ENCODE assay signal across 8 cellular contexts in the genomic region with DNA sequence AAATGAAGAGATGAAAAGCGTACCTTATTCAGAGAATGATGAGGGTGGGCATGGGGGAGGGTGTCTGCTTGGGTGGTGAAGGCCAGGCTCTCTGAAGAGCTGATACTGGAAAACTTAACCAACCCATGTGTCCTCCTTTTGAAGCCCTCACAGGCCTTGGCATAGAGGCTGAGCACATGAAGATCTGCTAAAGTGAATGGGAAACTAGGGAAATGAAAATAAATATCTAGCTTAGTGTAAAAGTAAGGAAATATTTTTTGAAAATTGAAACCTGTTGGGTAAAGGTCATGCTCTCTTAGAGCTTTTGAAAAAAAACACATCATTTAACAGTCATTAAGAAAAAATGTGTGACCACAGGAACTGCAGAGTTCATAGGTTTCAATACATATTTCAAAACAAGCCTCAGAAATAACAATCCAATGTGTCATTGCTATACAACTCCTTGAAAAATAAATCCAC. TPM values are rescaled to one million over a fixed set of nuclear protein-coding genes. Genes with fewer than 3 reads are reported as not detected.
DNase-seq lines count a peak whose midpoint lies in the region; ATAC-seq, FAIRE-seq and TF ChIP-seq lines count a peak whose summit lies in the region.

No MANE protein-coding gene starts in this region.

- H3K27me3 ChIP-seq in gastrocnemius medialis: no peaks in the 10 kb centered on the region

- no peaks in the 10 kb centered on the region for H3K36me3 ChIP-seq in gastrocnemius medialis

- no peak for DNase-seq in GM19239 (ENCODE audit: insufficient read length, low spot score)
- peak; percentile 97 for DNase-seq in amniotic epithelial cell (ENCODE audit: low read depth)
- DNase-seq in gastrocnemius medialis: peak in 1 of 2 donors; percentile 21
- DNase-seq in HuH-7 (ENCODE audit: low spot score): no peak
- no peak for DNase-seq in KBM-7
- DNase-seq in NCI-H2107 treated with DMSO at 0.1 percent for 48 hours (lab: John Stamatoyannopoulos, UW; ENCODE audit: unreplicated experiment): no peak
- DNase-seq in HuH-7.5 (ENCODE audit: low spot score): no peak

- in situ Hi-C loops in gastrocnemius medialis (cut with MboI; ENCODE audit: low sequenced_read_pairs in 4 of 4) (no loop called here), KBM-7 (cut with MboI; ENCODE audit: low pct_unique_long_range_greater_than_20kb, low sequenced_read_pairs) (no loop called here)

- no peak for TF ChIP-seq POLR2A in gastrocnemius medialis (IDR thresholded peaks at IDR 0.05)

- no peaks in the 10 kb centered on the region for H3K4me1 ChIP-seq in gastrocnemius medialis

- H3K4me3 ChIP-seq in gastrocnemius medialis: no peak overlapping the region

- FAIRE-seq in GM19239 (lab: Jason Lieb, UNC): peak; percentile 54

- intact Hi-C loops in gastrocnemius medialis (cut with DNase I; ENCODE audit: low total_unique reads): no loop called here

- H3K9me3 ChIP-seq in gastrocnemius medialis: no peaks in the 10 kb centered on the region

- TF ChIP-seq CTCF in gastrocnemius medialis (IDR thresholded peaks at IDR 0.05 in 4 of 5, conservative IDR thresholded peaks at IDR 0.05 in 1 of 5): no peak

- no peak overlapping the region for H3K27ac ChIP-seq in gastrocnemius medialis

- ATAC-seq in HG03066 (IDR thresholded peaks at IDR 0.05; ENCODE audit: low read depth, unreplicated experiment) (peak; percentile 93), gastrocnemius medialis (peak; percentile 50 to 76)

RNA-seq across cellular contexts. Expression of gene RALGPS2, which starts 40.5 kb away (rescaled TPM):
- 1 to 10 TPM; 1.1 to 6.5 (median 2.5) TPM for total RNA-seq in gastrocnemius medialis
